In the genomic region with DNA sequence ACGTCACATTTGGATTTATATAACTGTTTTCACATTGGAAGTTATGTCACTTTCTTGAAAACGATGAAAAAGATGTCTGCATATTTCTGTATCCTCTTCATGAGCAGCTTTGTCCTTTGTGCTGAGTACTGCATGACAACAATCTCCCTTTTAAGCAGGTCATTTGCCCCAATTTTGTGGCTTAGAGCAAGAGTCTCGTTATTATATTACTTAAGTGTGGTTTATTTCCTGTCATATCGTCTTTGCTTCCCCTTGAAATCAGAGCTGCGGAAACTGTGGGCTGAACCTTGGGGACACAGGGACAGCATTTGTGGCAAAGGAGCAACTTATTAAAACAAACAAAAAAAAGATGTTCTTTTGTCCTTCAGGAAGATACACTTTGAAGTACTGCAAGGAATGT, we compare ENCODE assay signal across 21 cellular contexts.
"Had no signal": no experiment of that assay in that cellular context is flagged by ENCODE, and none has a peak within 500 bp of the region (broad histone marks: within the 10 kb centered on the region; RNA-seq: fewer than 3 reads in every experiment).

No MANE protein-coding gene starts in this region.

- H3K9me3 ChIP-seq: body of pancreas, esophagus muscularis mucosa, heart left ventricle, pancreas, psoas muscle, tibial artery had no signal

- H3K4me3 ChIP-seq: body of pancreas, esophagus muscularis mucosa, heart left ventricle, pancreas, psoas muscle, tibial artery had no signal

- H3K27ac ChIP-seq: body of pancreas, esophagus muscularis mucosa, heart left ventricle, pancreas, psoas muscle, tibial artery, VCaP had no signal

- H3K36me3 ChIP-seq: esophagus muscularis mucosa, heart left ventricle, pancreas, tibial artery had no signal

- H3K4me1 ChIP-seq: body of pancreas, esophagus muscularis mucosa, heart left ventricle, pancreas, psoas muscle, tibial artery had no signal

- FAIRE-seq: pancreas had no signal

- DNase-seq: activated CD4-positive, alpha-beta T cell treated with anti-CD3 and anti-CD28 coated beads, Interleukin-2, amount 10 ng/mL, durations not matched to agents 24 days and 14 days; activated CD8-positive, alpha-beta memory T cell treated with anti-CD3 and anti-CD28 coated beads, Interleukin-2, amount 10 ng/mL, durations not matched to agents 7 days and 5 days; activated CD8-positive, alpha-beta T cell treated with anti-CD3 and anti-CD28 coated beads for 36 hours; activated effector memory CD4-positive, alpha-beta T cell treated with anti-CD3 and anti-CD28 coated beads, Interleukin-2, amount 50 U/mL, for 16 hours; activated naive CD4-positive, alpha-beta T cell treated with anti-CD3 and anti-CD28 coated beads, Interleukin-2, amount 50 U/mL, for 16 hours; activated naive CD8-positive, alpha-beta T cell treated with anti-CD3 and anti-CD28 coated beads, Interleukin-2, amount 50 U/mL, for 24 hours; activated T-cell treated with anti-CD3 and anti-CD28 coated beads for 4 hours; body of pancreas; effector memory CD4-positive, alpha-beta T cell; heart left ventricle; islet precursor cell; left cardiac atrium; pancreas; psoas muscle; right cardiac atrium; stimulated activated CD4-positive, alpha-beta T cell treated with anti-CD3 and anti-CD28 coated beads, Interleukin-4, amount 100 ng/mL, for 24 hours; substantia nigra; tibial artery had no signal

- ATAC-seq: activated CD4-positive, CD25-positive, alpha-beta regulatory T cell treated with anti-CD3 and anti-CD28 coated beads, Interleukin-2, amount 50 U/mL, for 24 hours; activated CD8-positive, alpha-beta memory T cell treated with anti-CD3 and anti-CD28 coated beads, Interleukin-2, amount 10 ng/mL, durations not matched to agents 7 days and 5 days; activated CD8-positive, alpha-beta T cell treated with anti-CD3 and anti-CD28 coated beads for 36 hours; activated naive CD8-positive, alpha-beta T cell treated with anti-CD3 and anti-CD28 coated beads, Interleukin-2, amount 50 U/mL, for 24 hours; body of pancreas; heart left ventricle; left cardiac atrium; pancreas; psoas muscle; right cardiac atrium had no signal

- H3K27me3 ChIP-seq: body of pancreas, esophagus muscularis mucosa, heart left ventricle, pancreas, tibial artery had no signal
